15 cellular contexts compared by ENCODE assay signal in the genomic region with DNA sequence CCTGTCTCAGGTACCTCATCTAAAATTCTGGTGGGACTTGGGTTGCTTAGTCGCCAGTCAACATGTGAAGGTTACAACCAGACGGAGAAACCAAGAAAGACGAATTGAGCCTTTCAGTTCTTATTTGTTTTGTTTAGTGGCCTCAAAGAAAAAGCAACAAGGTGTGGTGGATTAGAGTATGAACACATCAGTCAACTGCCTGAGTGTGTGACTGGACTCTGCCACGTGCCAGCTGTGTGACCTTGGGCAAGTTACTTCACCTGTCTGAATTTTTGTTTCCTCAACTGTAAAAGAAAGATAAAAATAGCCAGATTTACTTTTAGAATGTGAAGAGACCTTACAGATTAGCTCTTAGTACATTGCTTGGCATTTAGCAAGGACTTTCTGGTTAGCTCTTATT.
DNase-seq lines count a peak whose midpoint lies in the region; ATAC-seq and TF ChIP-seq lines count a peak whose summit lies in the region.
"Had no signal": no experiment of that assay in that cellular context is flagged by ENCODE, and none has a peak within 500 bp of the region (broad histone marks: within the 10 kb centered on the region; RNA-seq: fewer than 3 reads in every experiment).

No MANE protein-coding gene starts in this region.

- no peaks in the 10 kb centered on the region for H3K27me3 ChIP-seq in BLaER1
- no peaks in the 10 kb centered on the region for H3K27me3 ChIP-seq in SU-DHL-6 (ENCODE audit: low read length)
- H3K27me3 ChIP-seq in trophoblast cell (ENCODE audit: insufficient read depth, low read length): no peaks in the 10 kb centered on the region
- H3K27me3 ChIP-seq: BLaER1 treated with 17β-estradiol and CSF1 and Interleukin-3, amounts not matched to agents 10 nM and 100 nM had no signal

- no peak overlapping the region for H2BK12ac ChIP-seq in trophoblast cell (ENCODE audit: low read length)

- H3K23ac ChIP-seq in trophoblast cell (ENCODE audit: low read length): no peak overlapping the region

- WGBS in trophoblast cell (ENCODE audit: extremely low coverage, insufficient coverage, insufficient read length): no CpG with 5 or more reads among the region's 4 CpGs

- no peaks in the 10 kb centered on the region for H3K9me3 ChIP-seq in BLaER1
- H3K9me3 ChIP-seq in SU-DHL-6 (ENCODE audit: insufficient read depth, low read length): no peaks in the 10 kb centered on the region
- H3K9me3 ChIP-seq in trophoblast cell (ENCODE audit: insufficient read depth, low read depth, low read length): no peaks in the 10 kb centered on the region
- H3K9me3 ChIP-seq: BLaER1 treated with 17β-estradiol and CSF1 and Interleukin-3, amounts not matched to agents 10 nM and 100 nM; HAP-1 had no signal

- ATAC-seq in esophagus mucosa (peak; percentile 67), HG03432 (IDR thresholded peaks at IDR 0.05; ENCODE audit: unreplicated experiment) (no peak)

- no peaks in the 10 kb centered on the region for H3F3A ChIP-seq in SU-DHL-6 (ENCODE audit: insufficient read depth)

- H4K12ac ChIP-seq in trophoblast cell (ENCODE audit: low read depth, low read length): no peak overlapping the region

- H3K4me3 ChIP-seq in BLaER1: no peak overlapping the region
- H3K4me3 ChIP-seq in SU-DHL-6 (ENCODE audit: insufficient read depth, low read length, poor library complexity, severe bottlenecking): no peak overlapping the region
- no peak overlapping the region for H3K4me3 ChIP-seq in trophoblast cell (ENCODE audit: low read depth, low read length)
- H3K4me3 ChIP-seq: BLaER1 treated with 17β-estradiol and CSF1 and Interleukin-3, amounts not matched to agents 10 nM and 100 nM; HAP-1 had no signal

- H3K4me1 ChIP-seq in BLaER1: peaks cover 9% of the 10 kb centered on the region
- H3K4me1 ChIP-seq in trophoblast cell (ENCODE audit: control insufficient read depth in 1 of 2, insufficient read depth in 2 of 2, low read length in 2 of 2): peaks cover 0 to 5% of the 10 kb centered on the region in 2 experiments
- H3K4me1 ChIP-seq: HAP-1 had no signal

- H3K9ac ChIP-seq in BLaER1: no peak overlapping the region
- H3K9ac ChIP-seq in SU-DHL-6 (ENCODE audit: low read length): no peak overlapping the region
- no peak overlapping the region for H3K9ac ChIP-seq in trophoblast cell (ENCODE audit: low read length)
- H3K9ac ChIP-seq: BLaER1 treated with 17β-estradiol and CSF1 and Interleukin-3, amounts not matched to agents 10 nM and 100 nM had no signal

- no peak overlapping the region for H2BK120ac ChIP-seq in trophoblast cell (ENCODE audit: insufficient read depth, low read length, poor library complexity)

- H3K79me2 ChIP-seq in SU-DHL-6 (ENCODE audit: insufficient read depth, low read length): peaks cover 4% of the 10 kb centered on the region; the same call in 1 of the 2 replicates
- no peaks in the 10 kb centered on the region for H3K79me2 ChIP-seq in trophoblast cell (ENCODE audit: control insufficient read depth, insufficient read depth, low read length, poor library complexity)

- no peak overlapping the region for H2AK5ac ChIP-seq in trophoblast cell (ENCODE audit: low read length)

- peak; percentile 36 to 40 for DNase-seq in trophoblast cell
- no peak for DNase-seq in NCI-H2171 treated with DMSO at 0.1 percent for 48 hours (lab: John Stamatoyannopoulos, UW)
- DNase-seq in GM10266 (ENCODE audit: extremely low spot score): no peak
- DNase-seq: AML-193; CD4-positive, CD25-positive, alpha-beta regulatory T cell; DMS53; HFFc6; KG1 had no signal

- no peaks in the 10 kb centered on the region for H3K79me1 ChIP-seq in trophoblast cell (ENCODE audit: low read length)

- H4K20me1 ChIP-seq in BLaER1: no peaks in the 10 kb centered on the region
- H4K20me1 ChIP-seq in SU-DHL-6 (ENCODE audit: low read depth, low read length): peaks cover 4% of the 10 kb centered on the region; the same call in 1 of the 2 replicates
- H4K20me1 ChIP-seq: BLaER1 treated with 17β-estradiol and CSF1 and Interleukin-3, amounts not matched to agents 10 nM and 100 nM had no signal

- no peak overlapping the region for H4K8ac ChIP-seq in trophoblast cell (ENCODE audit: low read depth, low read length)

- TF ChIP-seq CTCF in SU-DHL-6 (IDR thresholded peaks at IDR 0.05; ENCODE audit: insufficient read depth, low read length, poor library complexity, severe bottlenecking) (no peak), GM10266 (IDR thresholded peaks at IDR 0.05; ENCODE audit: control insufficient read depth, insufficient read depth, low read depth, missing control alignments) (no peak)

- H3K18ac ChIP-seq in trophoblast cell (ENCODE audit: low read length): no peak overlapping the region

- no peak overlapping the region for H3K27ac ChIP-seq in BLaER1
- H3K27ac ChIP-seq in SU-DHL-6 (ENCODE audit: low read depth, low read length): no peak overlapping the region
- H3K27ac ChIP-seq in trophoblast cell (ENCODE audit: low read depth, low read length): no peak overlapping the region
- H3K27ac ChIP-seq: 22Rv1; BLaER1 treated with 17β-estradiol and CSF1 and Interleukin-3, amounts not matched to agents 10 nM and 100 nM had no signal

- H2BK5ac ChIP-seq in trophoblast cell (ENCODE audit: low read depth, low read length, poor library complexity): no peak overlapping the region

- no peak overlapping the region for H3K4ac ChIP-seq in trophoblast cell (ENCODE audit: low read depth, low read length)

- H2AFZ ChIP-seq in SU-DHL-6 (ENCODE audit: low read depth, low read length, severe bottlenecking): no peak overlapping the region
- H2AFZ ChIP-seq in trophoblast cell (ENCODE audit: insufficient read depth, low read length, poor library complexity): no peak overlapping the region

- H3K36me3 ChIP-seq in BLaER1 (no peaks in the 10 kb centered on the region), SU-DHL-6 (ENCODE audit: low read length) (no peaks in the 10 kb centered on the region), trophoblast cell (ENCODE audit: control insufficient read depth in 1 of 2, insufficient read depth in 2 of 2, low read length in 2 of 2) (no peaks in the 10 kb centered on the region)
- H3K36me3 ChIP-seq: BLaER1 treated with 17β-estradiol and CSF1 and Interleukin-3, amounts not matched to agents 10 nM and 100 nM; HAP-1 had no signal

- 0 out of 2 replicates have a peak overlapping the region, but pooled peaks have one; percentile 3 for H3K4me2 ChIP-seq in BLaER1
- H3K4me2 ChIP-seq in SU-DHL-6 (ENCODE audit: low read depth, low read length, poor library complexity, severe bottlenecking): peak overlapping the region; percentile 27
- no peak overlapping the region for H3K4me2 ChIP-seq in trophoblast cell (ENCODE audit: low read length)

- H4K91ac ChIP-seq in trophoblast cell (ENCODE audit: low read depth, low read length): no peak overlapping the region

- no peak overlapping the region for H3K14ac ChIP-seq in trophoblast cell (ENCODE audit: low read length)

- no peaks in the 10 kb centered on the region for H3K9me2 ChIP-seq in SU-DHL-6 (replicated peaks; ENCODE audit: insufficient read depth, low read length)

Comparison
In these comparisons a context has a peak if more than half of its experiments do, and no peak if none do; other contexts are left out.
1. DNase-seq: peak in trophoblast cell (2 of 2); none in NCI-H2171 treated with DMSO at 0.1 percent for 48 hours (single experiment) and GM10266 (single experiment).